ENCODE assay signal across 8 cellular contexts in genomic region chrX:153722704-153723350, GRCh38. TPM values are rescaled to one million over a fixed set of nuclear protein-coding genes. Genes with fewer than 3 reads are reported as not detected.
DNase-seq lines count a peak whose midpoint lies in the region; ATAC-seq and TF ChIP-seq lines count a peak whose summit lies in the region.

No MANE protein-coding gene starts in this region.

- peak overlapping the region; percentile 73 for H3K27ac ChIP-seq in effector memory CD4-positive, alpha-beta T cell (ENCODE audit: insufficient read depth, low read length, poor library complexity, severe bottlenecking)

- peak overlapping the region; percentile 56 for H3K4me3 ChIP-seq in effector memory CD4-positive, alpha-beta T cell (ENCODE audit: insufficient read depth, low read depth, low read length, poor library complexity, severe bottlenecking)
- H3K4me3 ChIP-seq in neuron (ENCODE audit: low read length): peak overlapping the region; percentile 49

- intact Hi-C loops in Calu3 (cut with micrococcal nuclease; ENCODE audit: unreplicated experiment): no loop called here

- H3K36me3 ChIP-seq in effector memory CD4-positive, alpha-beta T cell (ENCODE audit: control insufficient read depth, insufficient read depth, low read length): peaks cover 19% of the 10 kb centered on the region
- peaks cover 9% of the 10 kb centered on the region for H3K36me3 ChIP-seq in neuron (ENCODE audit: insufficient read depth, low read length)

- ATAC-seq in HG02938 (IDR thresholded peaks at IDR 0.05; ENCODE audit: unreplicated experiment): no peak

- H3K4me3 Mint-ChIP-seq in Calu3 (ENCODE audit: low read depth, unreplicated experiment): peak overlapping the region; percentile 84

- H3K4me1 ChIP-seq in effector memory CD4-positive, alpha-beta T cell (ENCODE audit: control insufficient read depth, insufficient read depth, low read length, poor library complexity, severe bottlenecking): peaks cover 26% of the 10 kb centered on the region
- H3K4me1 ChIP-seq in neuron (ENCODE audit: insufficient read depth, low read length): peaks cover 33% of the 10 kb centered on the region

- no peak for TF ChIP-seq CTCF in Calu3 (IDR thresholded peaks at IDR 0.05; ENCODE audit: unreplicated experiment)

- no peaks in the 10 kb centered on the region for H3K9me3 ChIP-seq in effector memory CD4-positive, alpha-beta T cell (ENCODE audit: control insufficient read depth, low read length)
- H3K9me3 ChIP-seq in neuron (ENCODE audit: low read length): no peaks in the 10 kb centered on the region

- CTCF ChIA-PET in Calu3 (lab: Charles Lee): interaction anchor here (1.0 kb wide), 1 partner anchor 14 kb away, joined by 3 read pairs; no protein-coding TSS in a partner anchor

- no TSS peak for BruUV-seq in Calu3 (replicated peaks; lab: Mats Ljungman, UMichigan)

- H3K36me3 Mint-ChIP-seq in Calu3 (ENCODE audit: insufficient read depth, unreplicated experiment): peaks cover 58% of the 10 kb centered on the region

- H3K9me3 Mint-ChIP-seq in Calu3 (ENCODE audit: low read depth, unreplicated experiment): no peaks in the 10 kb centered on the region

- DNase-seq in Calu3 (peak; percentile 56), NAMALWA (ENCODE audit: low spot score) (peak; percentile 17), germinal center (ENCODE audit: low spot score) (no peak), pons (ENCODE audit: low spot score) (no peak)
- no peak for DNase-seq in effector memory CD4-positive, alpha-beta T cell
- DNase-seq in NK-92 treated with Interleukin-12 subunit alpha and Interleukin-12 subunit beta, amount 100 ng/mL, for 24 hours (lab: John Stamatoyannopoulos, UW): no peak

- H3K27me3 ChIP-seq in effector memory CD4-positive, alpha-beta T cell (replicated peaks; ENCODE audit: control insufficient read depth, insufficient read depth, low read length, poor library complexity, severe bottlenecking): no peaks in the 10 kb centered on the region
- no peaks in the 10 kb centered on the region for H3K27me3 ChIP-seq in neuron (ENCODE audit: insufficient read depth, low read length)

- H3K27ac Mint-ChIP-seq in Calu3 (ENCODE audit: unreplicated experiment): peak overlapping the region; percentile 79

- no peak overlapping the region for H2AFZ ChIP-seq in neuron (ENCODE audit: low read depth, low read length)

- peaks cover 20% of the 10 kb centered on the region for H3K4me1 Mint-ChIP-seq in Calu3 (ENCODE audit: low read depth, unreplicated experiment)

- no peaks in the 10 kb centered on the region for H3K27me3 Mint-ChIP-seq in Calu3 (ENCODE audit: unreplicated experiment)

RNA-seq across cellular contexts. Expression of gene BCAP31, which starts 1.4 kb away (rescaled TPM):
- 371 and 407 TPM in 2 replicates for total RNA-seq in Calu3 (2022)

RNA-seq across cellular contexts. Expression of gene ABCD1, which starts 1.8 kb away (rescaled TPM):
- 14.4 and 22.8 TPM in 2 replicates for total RNA-seq in Calu3 (2022)

RNA-seq across cellular contexts. Expression of gene SLC6A8, which starts 35.1 kb away (rescaled TPM):
- total RNA-seq in Calu3 (2022): 24.6 and 27.4 TPM in 2 replicates

RNA-seq across cellular contexts. Expression of gene PLXNB3, which starts 41.2 kb away (rescaled TPM):
- 37.5 and 49.2 TPM in 2 replicates for total RNA-seq in Calu3 (2022)

RNA-seq across cellular contexts. Expression of gene PNCK, which starts 49.2 kb away (rescaled TPM):
- total RNA-seq in Calu3 (2022): 1.1 TPM in 1 of 2 replicates, not detected in the other

Comparison
In these comparisons a context has a peak if more than half of its experiments do, and no peak if none do; other contexts are left out.
1. DNase-seq: peak in Calu3 (single experiment) and NAMALWA (single experiment); none in effector memory CD4-positive, alpha-beta T cell (0 of 3), germinal center (single experiment), pons (single experiment) and NK-92 treated with Interleukin-12 subunit alpha and Interleukin-12 subunit beta, amount 100 ng/mL, for 24 hours (single experiment).